8 cellular contexts compared by ENCODE assay signal in the genomic region with DNA sequence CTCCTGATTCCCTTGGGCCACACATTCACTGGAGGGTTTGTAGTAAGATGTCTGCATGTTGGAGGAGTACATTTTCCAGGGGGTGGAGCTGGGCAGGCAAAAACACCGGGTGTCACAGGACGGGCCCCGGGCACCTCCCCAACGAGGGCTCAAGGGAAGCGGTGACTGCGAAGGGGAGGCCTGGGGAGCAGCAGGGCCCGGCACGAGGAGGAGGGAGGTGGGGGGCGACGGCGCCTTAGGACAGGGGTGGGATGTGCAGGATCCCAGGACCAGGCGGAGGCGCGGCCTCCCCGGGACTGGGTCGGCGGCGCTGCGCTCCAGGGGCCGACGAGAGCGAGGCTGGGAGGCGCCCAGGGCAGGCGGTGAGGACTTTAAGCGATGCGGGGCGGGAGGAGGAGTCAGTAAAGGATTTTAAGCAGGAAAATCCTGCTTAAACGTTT. TPM values are rescaled to one million over a fixed set of nuclear protein-coding genes. Genes with fewer than 3 reads are reported as not detected.
DNase-seq lines count a peak whose midpoint lies in the region; ATAC-seq, FAIRE-seq and TF ChIP-seq lines count a peak whose summit lies in the region.

No MANE protein-coding gene starts in this region.

- no peaks in the 10 kb centered on the region for H3K27me3 Mint-ChIP-seq in T-helper 2 cell treated with Interferon-gamma antibody and Interleukin-4, amounts not matched to agents 5 μg/mL and 100 μg/mL, for 36 hours (ENCODE audit: low read depth)

- H3K27ac Mint-ChIP-seq in T-helper 2 cell treated with Interferon-gamma antibody and Interleukin-4, amounts not matched to agents 5 μg/mL and 100 μg/mL, for 36 hours: peak overlapping the region; percentile 91

- peaks cover 14% of the 10 kb centered on the region for H3K4me1 Mint-ChIP-seq in T-helper 2 cell treated with Interferon-gamma antibody and Interleukin-4, amounts not matched to agents 5 μg/mL and 100 μg/mL, for 36 hours (ENCODE audit: low read depth)

- DNase-seq in NCI-H82 (lab: John Stamatoyannopoulos, UW) (peak; percentile 43), NCI-H82 treated with DMSO at 0.1 percent for 48 hours (lab: John Stamatoyannopoulos, UW; ENCODE audit: unreplicated experiment) (no peak), caudate nucleus (lab: John Stamatoyannopoulos, UW) (peak in 12 of 61 donors; percentile 40 to 55 (median 50)), left kidney (ENCODE audit: low read depth, low spot score) (peak; percentile 71), GM12891 (ENCODE audit: insufficient read length, low spot score) (no peak)
- DNase-seq in T-helper 2 cell treated with Interferon-gamma antibody and Interleukin-4, amounts not matched to agents 5 μg/mL and 100 μg/mL, for 36 hours (ENCODE audit: low spot score): peak; percentile 51
- DNase-seq in stimulated activated CD4-positive, alpha-beta T cell treated with anti-CD3 and anti-CD28 coated beads, TNF-alpha, amount 100 ng/mL, for 1 hour (ENCODE audit: low read depth in 3 of 3, low spot score in 1 of 3): peak in 2 of 3 donors; percentile 3 to 9

- no peak for TF ChIP-seq POLR2A in GM12891 (IDR thresholded peaks at IDR 0.05; ENCODE audit: low read depth, low read length)

- ATAC-seq in HG03196 (IDR thresholded peaks at IDR 0.05; ENCODE audit: unreplicated experiment): peak; percentile 20

- FAIRE-seq in GM12891 (lab: Jason Lieb, UNC): no peak

- H3K36me3 Mint-ChIP-seq in T-helper 2 cell treated with Interferon-gamma antibody and Interleukin-4, amounts not matched to agents 5 μg/mL and 100 μg/mL, for 36 hours (ENCODE audit: low read depth): peaks cover 43% of the 10 kb centered on the region

- peak overlapping the region; percentile 78 for H3K27ac ChIP-seq in caudate nucleus (ENCODE audit: low read depth, low read length)

- H3K4me3 Mint-ChIP-seq in T-helper 2 cell treated with Interferon-gamma antibody and Interleukin-4, amounts not matched to agents 5 μg/mL and 100 μg/mL, for 36 hours: peak overlapping the region; percentile 89

- peaks cover 28% of the 10 kb centered on the region for H3K9me3 Mint-ChIP-seq in T-helper 2 cell treated with Interferon-gamma antibody and Interleukin-4, amounts not matched to agents 5 μg/mL and 100 μg/mL, for 36 hours

TF ChIP-seq in GM12891, 5 proteins besides CTCF, POLR2A, EP300 and RAD21:
- TF ChIP-seq PAX5 (IDR thresholded peaks at IDR 0.05; ENCODE audit: insufficient read depth, low read length, severe bottlenecking) (no peak), POU2F2 (IDR thresholded peaks at IDR 0.05; ENCODE audit: low read depth, low read length) (no peak), SPI1 (IDR thresholded peaks at IDR 0.05; ENCODE audit: low read depth, low read length) (no peak), POLR2AphosphoS5 (IDR thresholded peaks at IDR 0.05; ENCODE audit: low read depth, low read length) (no peak), TAF1 (IDR thresholded peaks at IDR 0.05; ENCODE audit: low read depth, low read length) (no peak)

RNA-seq across cellular contexts. Expression of gene ZNF160, which starts 0.5 kb away (rescaled TPM):
- 11.5 TPM for polyA plus RNA-seq in GM12891 (2012; ENCODE audit: low read depth, missing spikeins)

RNA-seq across cellular contexts. Expression of gene ZNF415, which starts 30.0 kb away (rescaled TPM):
- polyA plus RNA-seq in GM12891 (2012; ENCODE audit: low read depth, missing spikeins): 1.1 TPM

RNA-seq across cellular contexts. Expression of gene ZNF347, which starts 56.1 kb away (rescaled TPM):
- polyA plus RNA-seq in GM12891 (2012; ENCODE audit: low read depth, missing spikeins): 1.5 TPM

RNA-seq across cellular contexts. Expression of gene ERVV-2, which starts 58.2 kb away (rescaled TPM):
- polyA plus RNA-seq in GM12891 (2012; ENCODE audit: low read depth, missing spikeins): not detected

Comparison
In these comparisons a context has a peak if more than half of its experiments do, and no peak if none do; other contexts are left out.
1. DNase-seq: peak in NCI-H82 (single experiment), T-helper 2 cell treated with Interferon-gamma antibody and Interleukin-4, amounts not matched to agents 5 μg/mL and 100 μg/mL, for 36 hours (single experiment), left kidney (single experiment) and stimulated activated CD4-positive, alpha-beta T cell treated with anti-CD3 and anti-CD28 coated beads, TNF-alpha, amount 100 ng/mL, for 1 hour (2 of 3); none in NCI-H82 treated with DMSO at 0.1 percent for 48 hours (single experiment) and GM12891 (single experiment).